Comparison of ENCODE assay signal across 1 cellular context in genomic region chr6:139308936-139309603, GRCh38.
TF ChIP-seq lines count a peak whose summit lies in the region.

No MANE protein-coding gene starts in this region.

TF ChIP-seq in HepG2, 621 proteins besides CTCF, POLR2A, EP300 and RAD21 (continued from another document and continues in another):
- TF ChIP-seq ZNF383 (CRISPR knock-in tag; IDR thresholded peaks at IDR 0.05; ENCODE audit: borderline replicate concordance) (no peak), REPIN1 (CRISPR knock-in tag; IDR thresholded peaks at IDR 0.05; ENCODE audit: borderline replicate concordance, low read depth) (no peak), ZBTB21 (CRISPR knock-in tag; IDR thresholded peaks at IDR 0.05) (no peak), GATAD2A (CRISPR knock-in tag; IDR thresholded peaks at IDR 0.05) (peak; percentile 57; the same call in 1 of the 2 replicates), NFKB2 (CRISPR knock-in tag; IDR thresholded peaks at IDR 0.05; ENCODE audit: borderline replicate concordance) (no peak), ZNF101 (CRISPR knock-in tag; IDR thresholded peaks at IDR 0.05; ENCODE audit: borderline replicate concordance, low read depth) (no peak), SIN3B (IDR thresholded peaks at IDR 0.05; ENCODE audit: low read length) (no peak), SOX6 (IDR thresholded peaks at IDR 0.05) (no peak), SOX6 (CRISPR knock-in tag; IDR thresholded peaks at IDR 0.05) (peak; percentile 74), ZNF883 (CRISPR knock-in tag; IDR thresholded peaks at IDR 0.05; ENCODE audit: not compliant biosample characterization) (no peak), TCF7L2 (IDR thresholded peaks at IDR 0.05; ENCODE audit: low read depth, low read length) (peak; percentile 20; the same call in 1 of the 2 replicates), ZNF781 (CRISPR knock-in tag; IDR thresholded peaks at IDR 0.05; ENCODE audit: borderline replicate concordance, not compliant biosample characterization) (no peak), KLF16 (CRISPR knock-in tag; IDR thresholded peaks at IDR 0.05) (no peak; a peak in 1 of 4 replicates), ZNF33A (CRISPR knock-in tag; IDR thresholded peaks at IDR 0.05; ENCODE audit: borderline replicate concordance) (no peak), NFE2L1 (CRISPR knock-in tag; IDR thresholded peaks at IDR 0.05; ENCODE audit: borderline replicate concordance) (no peak), IKZF5 (CRISPR knock-in tag; IDR thresholded peaks at IDR 0.05) (peak; percentile 66; the same call in 1 of the 2 replicates), HNF1B (CRISPR knock-in tag; IDR thresholded peaks at IDR 0.05) (no peak; the same call in 1 of the 2 replicates), MIER3 (CRISPR knock-in tag; IDR thresholded peaks at IDR 0.05; ENCODE audit: borderline replicate concordance) (peak; percentile 59; the same call in 1 of the 2 replicates), SRSF4 (IDR thresholded peaks at IDR 0.05; ENCODE audit: low read depth, low read length, poor library complexity, severe bottlenecking) (no peak), ZEB1 (IDR thresholded peaks at IDR 0.05; ENCODE audit: insufficient replicate concordance, low read depth) (no peak), TFDP2 (CRISPR knock-in tag; IDR thresholded peaks at IDR 0.05) (peak; percentile 45; the same call in 1 of the 2 replicates), ZNF12 (CRISPR knock-in tag; IDR thresholded peaks at IDR 0.05) (0 out of 2 replicates have a peak, but pooled peaks have one; percentile 32), ERF (CRISPR knock-in tag; IDR thresholded peaks at IDR 0.05) (peak; percentile 81), HNRNPH1 (optimal IDR thresholded peaks at IDR 0.05; ENCODE audit: low read depth, low read length) (no peak), SALL1 (CRISPR knock-in tag; IDR thresholded peaks at IDR 0.05) (peak; percentile 86), ATF7 (IDR thresholded peaks at IDR 0.05) (no peak), ATF7 (CRISPR knock-in tag; IDR thresholded peaks at IDR 0.05) (no peak), TGIF2 (CRISPR knock-in tag; IDR thresholded peaks at IDR 0.05) (peak; percentile 86; the same call in 1 of the 2 replicates), MYC (CRISPR knock-in tag; IDR thresholded peaks at IDR 0.05; ENCODE audit: borderline replicate concordance) (peak; percentile 41; the same call in 1 of the 2 replicates), MEIS2 (CRISPR knock-in tag; IDR thresholded peaks at IDR 0.05) (peak; percentile 68), U2AF1 (optimal IDR thresholded peaks at IDR 0.05; ENCODE audit: low read depth, low read length) (no peak), ZBTB46 (CRISPR knock-in tag; IDR thresholded peaks at IDR 0.05; ENCODE audit: borderline replicate concordance) (no peak), CEBPZ (IDR thresholded peaks at IDR 0.05; ENCODE audit: low read length) (no peak), AKAP8 (CRISPR knock-in tag; IDR thresholded peaks at IDR 0.05) (no peak), HCFC1 (IDR thresholded peaks at IDR 0.05; ENCODE audit: low read depth, low read length) (no peak), ZNF670 (CRISPR knock-in tag; IDR thresholded peaks at IDR 0.05; ENCODE audit: borderline replicate concordance) (no peak), NFYB (CRISPR knock-in tag; IDR thresholded peaks at IDR 0.05) (peak; percentile 73), MXD4 (CRISPR knock-in tag; IDR thresholded peaks at IDR 0.05) (0 out of 2 replicates have a peak, but pooled peaks have one; percentile 38), TAF15 (IDR thresholded peaks at IDR 0.05; ENCODE audit: low read depth, low read length, poor library complexity, severe bottlenecking) (no peak), FOXK1 (CRISPR knock-in tag; IDR thresholded peaks at IDR 0.05; ENCODE audit: borderline replicate concordance, low read depth) (no peak), FOXA3 (CRISPR knock-in tag; IDR thresholded peaks at IDR 0.05) (peak; percentile 50), ZNF280D (CRISPR knock-in tag; IDR thresholded peaks at IDR 0.05) (no peak), ZNF563 (CRISPR knock-in tag; IDR thresholded peaks at IDR 0.05) (no peak), REXO4 (CRISPR knock-in tag; IDR thresholded peaks at IDR 0.05; ENCODE audit: borderline replicate concordance) (no peak), SAP130 (CRISPR knock-in tag; IDR thresholded peaks at IDR 0.05; ENCODE audit: low read depth) (peak; percentile 81), RBAK (CRISPR knock-in tag; IDR thresholded peaks at IDR 0.05) (no peak), ZNF496 (CRISPR knock-in tag; IDR thresholded peaks at IDR 0.05; ENCODE audit: insufficient replicate concordance) (no peak), BCL6 (CRISPR knock-in tag; IDR thresholded peaks at IDR 0.05) (0 out of 2 replicates have a peak, but pooled peaks have one; percentile 17)
- TF ChIP-seq, protein P1, sequence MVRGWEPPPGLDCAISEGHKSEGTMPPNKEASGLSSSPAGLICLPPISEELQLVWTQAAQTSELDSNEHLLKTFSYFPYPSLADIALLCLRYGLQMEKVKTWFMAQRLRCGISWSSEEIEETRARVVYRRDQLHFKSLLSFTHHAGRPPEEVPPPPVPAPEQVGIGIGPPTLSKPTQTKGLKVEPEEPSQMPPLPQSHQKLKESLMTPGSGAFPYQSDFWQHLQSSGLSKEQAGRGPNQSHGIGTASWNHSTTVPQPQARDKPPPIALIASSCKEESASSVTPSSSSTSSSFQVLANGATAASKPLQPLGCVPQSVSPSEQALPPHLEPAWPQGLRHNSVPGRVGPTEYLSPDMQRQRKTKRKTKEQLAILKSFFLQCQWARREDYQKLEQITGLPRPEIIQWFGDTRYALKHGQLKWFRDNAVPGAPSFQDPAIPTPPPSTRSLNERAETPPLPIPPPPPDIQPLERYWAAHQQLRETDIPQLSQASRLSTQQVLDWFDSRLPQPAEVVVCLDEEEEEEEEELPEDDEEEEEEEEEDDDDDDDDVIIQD (CRISPR knock-in tag; IDR thresholded peaks at IDR 0.05; ENCODE audit: low read depth) = peak; percentile 96
- TF ChIP-seq, protein P2, sequence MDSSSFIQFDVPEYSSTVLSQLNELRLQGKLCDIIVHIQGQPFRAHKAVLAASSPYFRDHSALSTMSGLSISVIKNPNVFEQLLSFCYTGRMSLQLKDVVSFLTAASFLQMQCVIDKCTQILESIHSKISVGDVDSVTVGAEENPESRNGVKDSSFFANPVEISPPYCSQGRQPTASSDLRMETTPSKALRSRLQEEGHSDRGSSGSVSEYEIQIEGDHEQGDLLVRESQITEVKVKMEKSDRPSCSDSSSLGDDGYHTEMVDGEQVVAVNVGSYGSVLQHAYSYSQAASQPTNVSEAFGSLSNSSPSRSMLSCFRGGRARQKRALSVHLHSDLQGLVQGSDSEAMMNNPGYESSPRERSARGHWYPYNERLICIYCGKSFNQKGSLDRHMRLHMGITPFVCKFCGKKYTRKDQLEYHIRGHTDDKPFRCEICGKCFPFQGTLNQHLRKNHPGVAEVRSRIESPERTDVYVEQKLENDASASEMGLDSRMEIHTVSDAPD (CRISPR knock-in tag; IDR thresholded peaks at IDR 0.05) = no peak
- TF ChIP-seq, protein P3, sequence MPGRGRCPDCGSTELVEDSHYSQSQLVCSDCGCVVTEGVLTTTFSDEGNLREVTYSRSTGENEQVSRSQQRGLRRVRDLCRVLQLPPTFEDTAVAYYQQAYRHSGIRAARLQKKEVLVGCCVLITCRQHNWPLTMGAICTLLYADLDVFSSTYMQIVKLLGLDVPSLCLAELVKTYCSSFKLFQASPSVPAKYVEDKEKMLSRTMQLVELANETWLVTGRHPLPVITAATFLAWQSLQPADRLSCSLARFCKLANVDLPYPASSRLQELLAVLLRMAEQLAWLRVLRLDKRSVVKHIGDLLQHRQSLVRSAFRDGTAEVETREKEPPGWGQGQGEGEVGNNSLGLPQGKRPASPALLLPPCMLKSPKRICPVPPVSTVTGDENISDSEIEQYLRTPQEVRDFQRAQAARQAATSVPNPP (CRISPR knock-in tag; IDR thresholded peaks at IDR 0.05) = no peak
